Comparison of ENCODE assay signal across 11 cellular contexts in genomic region chr21:18711662-18712061, GRCh38.
"Had no signal": no experiment of that assay in that cellular context is flagged by ENCODE, and none has a peak within 500 bp of the region (broad histone marks: within the 10 kb centered on the region; RNA-seq: fewer than 3 reads in every experiment).

No MANE protein-coding gene starts in this region.

- H3K9me3 ChIP-seq: HAP-1 had no signal

- H3K36me3 ChIP-seq: HAP-1 had no signal

- DNase-seq: GM23248, GOT3, H7, H9, HCEC 1CT, HFFc6 had no signal

- FAIRE-seq: H1, H54 had no signal

- ATAC-seq: GM23338, HCT116 had no signal

- H3K4me3 ChIP-seq: GM23248, GM23338, HAP-1 had no signal

- H3K4me1 ChIP-seq: HAP-1 had no signal

- H2AFZ ChIP-seq: GM23248, GM23338 had no signal

- H3K4me2 ChIP-seq: GM23338 had no signal

- H3K27ac ChIP-seq: GM23248 had no signal

- H3K9ac ChIP-seq: GM23248 had no signal
